ENCODE assay signal across 34 cellular contexts in the genomic region with DNA sequence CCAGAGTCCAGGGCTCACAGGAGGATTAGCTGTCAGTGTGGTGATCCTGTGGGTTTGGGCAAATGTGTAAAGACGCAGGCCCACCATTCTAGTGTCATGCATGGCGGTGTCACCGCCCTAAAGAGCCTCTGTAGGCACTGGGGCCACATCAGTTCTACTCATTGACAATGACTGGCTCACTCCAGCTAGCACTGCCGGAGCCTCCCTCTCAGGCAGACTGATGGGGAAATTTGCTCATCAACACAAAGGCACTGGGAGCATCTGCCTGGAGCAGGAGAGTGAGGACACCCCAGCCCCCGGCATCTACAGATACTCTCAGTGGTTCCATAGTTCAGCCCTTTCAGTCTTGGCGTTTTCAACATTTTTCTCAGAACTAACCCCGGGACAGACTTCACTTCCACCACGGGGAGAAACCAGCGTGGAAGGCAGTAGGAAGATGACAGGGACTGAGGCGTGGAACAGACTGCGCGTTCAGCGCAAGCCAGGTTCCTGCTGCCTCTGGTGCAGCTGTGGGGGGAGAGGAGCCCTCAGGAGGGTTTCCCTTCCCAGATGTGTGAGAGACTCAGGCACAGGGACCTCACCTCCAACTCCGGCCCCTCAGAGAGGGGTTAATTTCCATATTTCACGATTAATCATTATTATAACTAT.
"Had no signal": no experiment of that assay in that cellular context is flagged by ENCODE, and none has a peak within 500 bp of the region (broad histone marks: within the 10 kb centered on the region; RNA-seq: fewer than 3 reads in every experiment).

No MANE protein-coding gene starts in this region.

- H3K4me1 Mint-ChIP-seq: activated CD4-positive, alpha-beta memory T cell treated with anti-CD3 and anti-CD28 coated beads, Interleukin-2, amount 10 ng/mL, durations not matched to agents 7 days and 5 days; activated CD4-positive, alpha-beta T cell treated with anti-CD3 and anti-CD28 coated beads, Interleukin-2, amount 10 ng/mL, durations not matched to agents 7 days and 5 days; activated naive CD4-positive, alpha-beta T cell treated with anti-CD3 and anti-CD28 coated beads, Interleukin-2, amount 10 ng/mL, durations not matched to agents 7 days and 5 days; activated naive CD8-positive, alpha-beta T cell treated with anti-CD3 and anti-CD28 coated beads, Interleukin-2, amount 10 ng/mL, durations not matched to agents 7 days and 5 days had no signal

- H3K27me3 ChIP-seq: cardiac muscle cell had no signal

- H3K4me3 Mint-ChIP-seq: activated CD4-positive, alpha-beta memory T cell treated with anti-CD3 and anti-CD28 coated beads, Interleukin-2, amount 10 ng/mL, durations not matched to agents 7 days and 5 days; activated CD4-positive, alpha-beta T cell treated with anti-CD3 and anti-CD28 coated beads, Interleukin-2, amount 10 ng/mL, durations not matched to agents 7 days and 5 days; activated naive CD4-positive, alpha-beta T cell treated with anti-CD3 and anti-CD28 coated beads, Interleukin-2, amount 10 ng/mL, durations not matched to agents 7 days and 5 days; activated naive CD8-positive, alpha-beta T cell treated with anti-CD3 and anti-CD28 coated beads, Interleukin-2, amount 10 ng/mL, durations not matched to agents 7 days and 5 days; activated T-cell treated with anti-CD3 and anti-CD28 coated beads, Interleukin-2, amount 50 U/mL, for 24 hours; activated T-cell treated with anti-CD3 and anti-CD28 coated beads, Interleukin-2, amount 50 U/mL, for 72 hours; brain; effector memory CD8-positive, alpha-beta T cell; T-helper 17 cell; T-helper 2 cell treated with Interferon-gamma antibody and Interleukin-4, amounts not matched to agents 5 μg/mL and 100 μg/mL, for 36 hours had no signal

- H3K9me3 ChIP-seq: ascending aorta, esophagus muscularis mucosa, gastrocnemius medialis had no signal

- H3K9me3 Mint-ChIP-seq: effector memory CD8-positive, alpha-beta T cell had no signal

- H3K36me3 ChIP-seq: ascending aorta, breast epithelium, cardiac muscle cell, esophagus muscularis mucosa, gastrocnemius medialis had no signal

- H3K4me3 ChIP-seq: ascending aorta, breast epithelium, cardiac muscle cell, esophagus muscularis mucosa, gastrocnemius medialis had no signal

- H3K36me3 Mint-ChIP-seq: activated naive CD4-positive, alpha-beta T cell treated with anti-CD3 and anti-CD28 coated beads, Interleukin-2, amount 10 ng/mL, durations not matched to agents 7 days and 5 days; activated naive CD8-positive, alpha-beta T cell treated with anti-CD3 and anti-CD28 coated beads, Interleukin-2, amount 10 ng/mL, durations not matched to agents 7 days and 5 days; brain had no signal

- DNase-seq: activated CD4-positive, alpha-beta memory T cell treated with anti-CD3 and anti-CD28 coated beads, Interleukin-2, amount 10 ng/mL, durations not matched to agents 7 days and 5 days; activated CD4-positive, alpha-beta T cell treated with anti-CD3 and anti-CD28 coated beads for 4 hours; activated CD4-positive, alpha-beta T cell treated with anti-CD3 and anti-CD28 coated beads, Interleukin-2, amount 10 ng/mL, durations not matched to agents 7 days and 5 days; activated CD4-positive, alpha-beta T cell treated with anti-CD3 and anti-CD28 coated beads, Interleukin-2, amount 50 U/mL, for 4 hours; activated CD4-positive, CD25-positive, alpha-beta regulatory T cell; activated CD4-positive, CD25-positive, alpha-beta regulatory T cell treated with anti-CD3 and anti-CD28 coated beads, Interleukin-2, amount 50 U/mL, for 72 hours; activated CD8-positive, alpha-beta memory T cell treated with anti-CD3 and anti-CD28 coated beads, Interleukin-2, amount 50 U/mL, for 48 hours; activated gamma-delta T cell; activated naive CD4-positive, alpha-beta T cell; activated naive CD4-positive, alpha-beta T cell treated with anti-CD3 and anti-CD28 coated beads, Interleukin-2, amount 10 ng/mL, durations not matched to agents 7 days and 5 days; activated naive CD8-positive, alpha-beta T cell treated with anti-CD3 and anti-CD28 coated beads, Interleukin-2, amount 10 ng/mL, durations not matched to agents 7 days and 5 days; activated T-cell treated with anti-CD3 and anti-CD28 coated beads for 4 hours; activated T-cell treated with anti-CD3 and anti-CD28 coated beads, Interleukin-2, amount 50 U/mL, for 24 hours; activated T-cell treated with anti-CD3 and anti-CD28 coated beads, Interleukin-2, amount 50 U/mL, for 72 hours; central memory CD4-positive, alpha-beta T cell; cerebellar nuclear complex; cortex of kidney; dermis blood vessel endothelial cell; effector CD4-positive, alpha-beta T cell; effector memory CD8-positive, alpha-beta T cell; erythroblast; foreskin keratinocyte; gastrocnemius medialis; T-helper 1 cell; T-helper 17 cell; T1000; WERI-Rb-1 had no signal

- H3K27ac ChIP-seq: ascending aorta, breast epithelium, cardiac muscle cell, esophagus muscularis mucosa, foreskin keratinocyte, gastrocnemius medialis, WERI-Rb-1 had no signal

- H3K4me1 ChIP-seq: ascending aorta, breast epithelium, esophagus muscularis mucosa, foreskin keratinocyte, gastrocnemius medialis had no signal

- ATAC-seq: activated naive CD4-positive, alpha-beta T cell treated with anti-CD3 and anti-CD28 coated beads, Interleukin-2, amount 50 U/mL, for 72 hours; activated T-cell treated with anti-CD3 and anti-CD28 coated beads, Interleukin-2, amount 50 U/mL, for 72 hours; effector memory CD8-positive, alpha-beta T cell; foreskin keratinocyte; gastrocnemius medialis; T-helper 17 cell had no signal

- H3K27me3 Mint-ChIP-seq: activated CD4-positive, alpha-beta T cell treated with anti-CD3 and anti-CD28 coated beads, Interleukin-2, amount 10 ng/mL, durations not matched to agents 7 days and 5 days had no signal

- H3K27ac Mint-ChIP-seq: activated CD4-positive, alpha-beta memory T cell treated with anti-CD3 and anti-CD28 coated beads, Interleukin-2, amount 10 ng/mL, durations not matched to agents 7 days and 5 days; activated CD4-positive, alpha-beta T cell treated with anti-CD3 and anti-CD28 coated beads, Interleukin-2, amount 10 ng/mL, durations not matched to agents 7 days and 5 days; activated naive CD4-positive, alpha-beta T cell treated with anti-CD3 and anti-CD28 coated beads, Interleukin-2, amount 10 ng/mL, durations not matched to agents 7 days and 5 days; activated naive CD4-positive, alpha-beta T cell treated with anti-CD3 and anti-CD28 coated beads, Interleukin-2, amount 50 U/mL, for 72 hours; activated naive CD8-positive, alpha-beta T cell treated with anti-CD3 and anti-CD28 coated beads, Interleukin-2, amount 10 ng/mL, durations not matched to agents 7 days and 5 days; activated T-cell treated with anti-CD3 and anti-CD28 coated beads, Interleukin-2, amount 50 U/mL, for 24 hours; activated T-cell treated with anti-CD3 and anti-CD28 coated beads, Interleukin-2, amount 50 U/mL, for 72 hours; brain; effector memory CD8-positive, alpha-beta T cell; T-helper 17 cell; T-helper 2 cell treated with Interferon-gamma antibody and Interleukin-4, amounts not matched to agents 5 μg/mL and 100 μg/mL, for 36 hours had no signal
